ENCODE assay signal across 31 cellular contexts in genomic region chr3:168063122-168063521, GRCh38. TPM values are rescaled to one million over a fixed set of nuclear protein-coding genes. Genes with fewer than 3 reads are reported as not detected.
"Had no signal": no experiment of that assay in that cellular context is flagged by ENCODE, and none has a peak within 500 bp of the region (broad histone marks: within the 10 kb centered on the region; RNA-seq: fewer than 3 reads in every experiment).

No MANE protein-coding gene starts in this region.

- DNase-seq: activated CD4-positive, alpha-beta T cell treated with anti-CD3 and anti-CD28 coated beads for 36 hours; activated CD4-positive, CD25-positive, alpha-beta regulatory T cell; activated CD8-positive, alpha-beta memory T cell treated with anti-CD3 and anti-CD28 coated beads, Interleukin-2, amount 10 ng/mL, durations not matched to agents 7 days and 5 days; activated CD8-positive, alpha-beta T cell treated with anti-CD3 and anti-CD28 coated beads, Interleukin-2, amount 10 ng/mL, durations not matched to agents 7 days and 5 days; activated T-cell treated with anti-CD3 and anti-CD28 coated beads, Interleukin-2, amount 50 U/mL, for 48 hours; anterior cingulate cortex; body of pancreas; effector CD8-positive, alpha-beta T cell; esophagus squamous epithelium; head of caudate nucleus; hippocampal formation; left cardiac atrium; left ventricle myocardium superior; midbrain; naive thymus-derived CD4-positive, alpha-beta T cell; nucleus accumbens; stimulated activated CD4-positive, alpha-beta T cell treated with anti-CD3 and anti-CD28 coated beads, Interleukin-1b, Interleukin-23, amount 100 ng/mL, for 48 hours; stimulated activated CD4-positive, alpha-beta T cell treated with anti-CD3 and anti-CD28 coated beads, Interleukin-4, amount 100 ng/mL, for 4 hours; stimulated activated CD8-positive, alpha-beta memory T cell treated with anti-CD3 and anti-CD28 coated beads, Interleukin-4, amount 100 ng/mL, for 48 hours; stimulated activated naive CD8-positive, alpha-beta T cell treated with anti-CD3 and anti-CD28 coated beads, Interleukin-15, amount 100 ng/mL, for 72 hours; substantia nigra; thyroid gland; upper lobe of left lung had no signal

- H3K4me3 ChIP-seq: body of pancreas, colonic mucosa, esophagus squamous epithelium, gastroesophageal sphincter, right atrium auricular region, smooth muscle cell, thyroid gland, upper lobe of left lung, vagina had no signal

- ATAC-seq: activated CD4-positive, alpha-beta T cell treated with anti-CD3 and anti-CD28 coated beads for 36 hours; activated CD8-positive, alpha-beta memory T cell treated with anti-CD3 and anti-CD28 coated beads, Interleukin-2, amount 10 ng/mL, durations not matched to agents 7 days and 5 days; activated CD8-positive, alpha-beta T cell treated with anti-CD3 and anti-CD28 coated beads, Interleukin-2, amount 10 ng/mL, durations not matched to agents 7 days and 5 days; activated naive CD4-positive, alpha-beta T cell treated with anti-CD3 and anti-CD28 coated beads, Interleukin-2, amount 50 U/mL, for 72 hours; body of pancreas; gastroesophageal sphincter; left cardiac atrium; left ventricle myocardium superior; naive thymus-derived CD4-positive, alpha-beta T cell; stimulated activated memory B cell treated with anti-CD40 and anti-IgM and Interleukin-4, amounts not matched to agents 10 μg/mL and 1 μg/mL and 100 μg/mL, for 72 hours; stimulated activated naive CD8-positive, alpha-beta T cell treated with anti-CD3 and anti-CD28 coated beads, Interleukin-15, amount 100 ng/mL, for 72 hours had no signal

- H3K4me1 ChIP-seq: colonic mucosa, thyroid gland had no signal

- H3K27me3 ChIP-seq: body of pancreas, colonic mucosa, esophagus squamous epithelium, gastroesophageal sphincter, right atrium auricular region, thyroid gland, upper lobe of left lung, vagina had no signal

- H3K4me2 ChIP-seq: smooth muscle cell had no signal

- H3K9me3 ChIP-seq: body of pancreas, colonic mucosa, esophagus squamous epithelium, gastroesophageal sphincter, right atrium auricular region, thyroid gland, upper lobe of left lung, vagina had no signal

- H3K36me3 ChIP-seq: colonic mucosa, esophagus squamous epithelium, gastroesophageal sphincter, right atrium auricular region, thyroid gland, upper lobe of left lung, vagina had no signal

- H3K27ac ChIP-seq: epithelial cell of prostate, esophagus squamous epithelium, gastroesophageal sphincter, right atrium auricular region, thyroid gland, upper lobe of left lung, vagina had no signal

RNA-seq across cellular contexts. Expression of gene GOLIM4, which starts 32.6 kb away (rescaled TPM):
- polyA plus RNA-seq: naive thymus-derived CD4-positive, alpha-beta T cell had no signal
